21 cellular contexts compared by ENCODE assay signal in genomic region chr22:37262346-37262745, GRCh38. TPM values are rescaled to one million over a fixed set of nuclear protein-coding genes. Genes with fewer than 3 reads are reported as not detected.
DNase-seq lines count a peak whose midpoint lies in the region; ATAC-seq and TF ChIP-seq lines count a peak whose summit lies in the region.
"Had no signal": no experiment of that assay in that cellular context is flagged by ENCODE, and none has a peak within 500 bp of the region (broad histone marks: within the 10 kb centered on the region; RNA-seq: fewer than 3 reads in every experiment).

No MANE protein-coding gene starts in this region.

- H2AFZ ChIP-seq in H9 (ENCODE audit: low read length) = no peak overlapping the region
- H2AFZ ChIP-seq: PC-9 had no signal

- H3K23ac ChIP-seq in H9 (ENCODE audit: insufficient read length, low read depth, low read length) = no peak overlapping the region

- H3K79me2 ChIP-seq in H9 (ENCODE audit: insufficient read depth, low read length) = no peaks in the 10 kb centered on the region

- H3K4me2 ChIP-seq in H9 (ENCODE audit: insufficient read depth, insufficient read length, low read length) = no peak overlapping the region
- H3K4me2 ChIP-seq: PC-9 had no signal

- H3K4me1 Mint-ChIP-seq in H9 (peaks cover 24 to 34% of the 10 kb centered on the region in 2 experiments), endodermal cell (peaks cover 21% of the 10 kb centered on the region)
- peaks cover 31% of the 10 kb centered on the region for H3K4me1 Mint-ChIP-seq in stimulated activated memory B cell treated with anti-CD40 and anti-IgM and Interleukin-4, amounts not matched to agents 10 μg/mL and 1 μg/mL and 100 μg/mL, for 72 hours

- H3K36me3 Mint-ChIP-seq in H9 (ENCODE audit: insufficient read depth in 1 of 3, low read depth in 3 of 3) = peaks cover 2 to 12% (median 2%) of the 10 kb centered on the region in 3 experiments; a peak in 5 of 7 replicates
- no peaks in the 10 kb centered on the region for H3K36me3 Mint-ChIP-seq in endodermal cell (ENCODE audit: low read depth)
- no peaks in the 10 kb centered on the region for H3K36me3 Mint-ChIP-seq in stimulated activated memory B cell treated with anti-CD40 and anti-IgM and Interleukin-4, amounts not matched to agents 10 μg/mL and 1 μg/mL and 100 μg/mL, for 72 hours

- H3K27ac ChIP-seq in H9 (ENCODE audit: insufficient read length, low read depth, low read length) = no peak overlapping the region
- no peak overlapping the region for H3K27ac ChIP-seq in endodermal cell (ENCODE audit: low read depth, low read length)
- H3K27ac ChIP-seq: C4-2B, PC-9 had no signal

- H3K4ac ChIP-seq in H9 (ENCODE audit: low read depth, low read length) = no peak overlapping the region

- H3K9ac ChIP-seq in H9 (ENCODE audit: extremely low read depth, insufficient read length, low read length) (no peak overlapping the region), endodermal cell (ENCODE audit: extremely low read depth, low read length, poor library complexity, severe bottlenecking) (no peak overlapping the region)

- H2BK12ac ChIP-seq in H9 (ENCODE audit: insufficient read length, low read depth, low read length) = no peak overlapping the region

- H3K56ac ChIP-seq in H9 (ENCODE audit: insufficient read length, low read depth, low read length) = no peak overlapping the region

- ATAC-seq in stimulated activated memory B cell treated with anti-CD40 and anti-IgM and Interleukin-4, amounts not matched to agents 10 μg/mL and 1 μg/mL and 100 μg/mL, for 72 hours = no peak
- ATAC-seq: K562 had no signal

- H3K4me1 ChIP-seq in H9 (ENCODE audit: insufficient read depth, low read length) = 0 out of 2 replicates have a peak, but pooled peaks cover 5% of the 10 kb centered on the region
- H3K4me1 ChIP-seq in endodermal cell (ENCODE audit: control insufficient read depth, insufficient read depth, low read length) = peaks cover 8% of the 10 kb centered on the region

- H3K36me3 ChIP-seq in endodermal cell (ENCODE audit: control insufficient read depth, insufficient read depth, low read length) = no peaks in the 10 kb centered on the region

- no peak overlapping the region for H4K91ac ChIP-seq in H9 (ENCODE audit: insufficient read length, low read depth, low read length)

- no CpG with 5 or more reads among the region's 5 CpGs for WGBS in H9 (ENCODE audit: extremely low coverage, insufficient read length, low lambda C conversion rate)
- WGBS in endodermal cell (ENCODE audit: insufficient coverage in 1 of 2, insufficient read length in 1 of 2), 2 experiments = 85 to 95% methylated on average over 5 of the region's 5 CpGs

- no peak overlapping the region for H4K5ac ChIP-seq in H9 (ENCODE audit: insufficient read length, low read depth, low read length)

- no peak overlapping the region for H3K4me3 Mint-ChIP-seq in H9
- H3K4me3 Mint-ChIP-seq in endodermal cell = no peak overlapping the region
- no peak overlapping the region for H3K4me3 Mint-ChIP-seq in stimulated activated memory B cell treated with anti-CD40 and anti-IgM and Interleukin-4, amounts not matched to agents 10 μg/mL and 1 μg/mL and 100 μg/mL, for 72 hours
- H3K4me3 Mint-ChIP-seq: CD8-positive, alpha-beta memory T cell had no signal

- H2AK5ac ChIP-seq in H9 (ENCODE audit: insufficient read length, low read length) = no peak overlapping the region

- H3K79me1 ChIP-seq in H9 (ENCODE audit: insufficient read depth, low read depth, low read length, poor library complexity, severe bottlenecking) = no peaks in the 10 kb centered on the region

- H2BK20ac ChIP-seq in H9 (ENCODE audit: low read depth, low read length, poor library complexity, severe bottlenecking) = no peak overlapping the region

- H4K20me1 ChIP-seq in H9 (ENCODE audit: control insufficient read depth, insufficient read depth, insufficient read length) = peaks cover 3% of the 10 kb centered on the region

- TF ChIP-seq CTCF in H9 (conservative IDR thresholded peaks at IDR 0.05) (no peak), endodermal cell (conservative IDR thresholded peaks at IDR 0.05) (no peak)

- no peaks in the 10 kb centered on the region for H3K9me3 ChIP-seq in H9 (ENCODE audit: control insufficient read depth, low read depth, low read length)
- peaks cover 12% of the 10 kb centered on the region for H3K9me3 ChIP-seq in endodermal cell (ENCODE audit: control insufficient read depth, low read length)

- H4K8ac ChIP-seq in H9 (replicated peaks; ENCODE audit: insufficient read length, low read depth, low read length) = no peak overlapping the region

- H3K18ac ChIP-seq in H9 (ENCODE audit: insufficient read length, low read depth, low read length) = no peak overlapping the region

- H3K27ac Mint-ChIP-seq in H9 = no peak overlapping the region
- H3K27ac Mint-ChIP-seq in endodermal cell = no peak overlapping the region
- H3K27ac Mint-ChIP-seq in stimulated activated memory B cell treated with anti-CD40 and anti-IgM and Interleukin-4, amounts not matched to agents 10 μg/mL and 1 μg/mL and 100 μg/mL, for 72 hours = peak overlapping the region; percentile 43

- peaks cover 18 to 22% of the 10 kb centered on the region in 2 experiments for H3K9me3 Mint-ChIP-seq in H9
- peaks cover 17% of the 10 kb centered on the region for H3K9me3 Mint-ChIP-seq in endodermal cell
- peaks cover 4% of the 10 kb centered on the region for H3K9me3 Mint-ChIP-seq in stimulated activated memory B cell treated with anti-CD40 and anti-IgM and Interleukin-4, amounts not matched to agents 10 μg/mL and 1 μg/mL and 100 μg/mL, for 72 hours

- H2BK15ac ChIP-seq in H9 (ENCODE audit: low read depth, low read length) = no peak overlapping the region

- no peaks in the 10 kb centered on the region for H3K27me3 ChIP-seq in H9 (ENCODE audit: insufficient read depth, low read length)
- H3K27me3 ChIP-seq in endodermal cell (ENCODE audit: control insufficient read depth, insufficient read depth, low read length, poor library complexity, severe bottlenecking) = peaks cover 15% of the 10 kb centered on the region

- H3K4me3 ChIP-seq in endodermal cell (ENCODE audit: low read length) = no peak overlapping the region
- H3K4me3 ChIP-seq: K562, PC-9 had no signal

- H2BK5ac ChIP-seq in H9 (ENCODE audit: insufficient read length, low read length) = no peak overlapping the region

- H3K27me3 Mint-ChIP-seq in H9 (ENCODE audit: low read depth) (peaks cover 66% of the 10 kb centered on the region), endodermal cell (ENCODE audit: insufficient read depth) (peaks cover 38% of the 10 kb centered on the region)
- H3K27me3 Mint-ChIP-seq in stimulated activated memory B cell treated with anti-CD40 and anti-IgM and Interleukin-4, amounts not matched to agents 10 μg/mL and 1 μg/mL and 100 μg/mL, for 72 hours = no peaks in the 10 kb centered on the region

- H3K23me2 ChIP-seq in H9 (ENCODE audit: insufficient read length, low read depth, low read length, poor library complexity, severe bottlenecking) = no peaks in the 10 kb centered on the region

- H3T11ph ChIP-seq in H9 (ENCODE audit: low read length) = no peak overlapping the region

- H3K14ac ChIP-seq in H9 (ENCODE audit: insufficient read depth, low read length) = no peak overlapping the region

- peak; percentile 47 for DNase-seq in activated CD8-positive, alpha-beta memory T cell treated with anti-CD3 and anti-CD28 coated beads, Interleukin-2, amount 50 U/mL, for 48 hours
- DNase-seq in activated CD8-positive, alpha-beta memory T cell treated with anti-CD3 and anti-CD28 coated beads, Interleukin-2, amount 50 U/mL, for 4 hours = no peak
- DNase-seq in H9 = peak; percentile 15
- DNase-seq in endodermal cell = peak; percentile 31
- no peak for DNase-seq in NCI-H526 (lab: John Stamatoyannopoulos, UW)
- no peak for DNase-seq in Kasumi-1 (lab: John Stamatoyannopoulos, UW)
- DNase-seq: AML-193; Calu3; CD8-positive, alpha-beta memory T cell; DMS153; MM.1S; NCI-H1048; NCI-H1417 treated with DMSO at 0.1 percent for 48 hours; NCI-H187 treated with DMSO at 0.1 percent for 48 hours; PC-9 had no signal

- H2BK120ac ChIP-seq in H9 (ENCODE audit: low read depth, low read length, poor library complexity, severe bottlenecking) = no peak overlapping the region

RNA-seq across cellular contexts. Expression of gene RAC2, which starts 18.3 kb away (rescaled TPM):
- total RNA-seq in H9 (2021) (2.5 and 2.8 TPM in 2 replicates), endodermal cell (1 to 10 TPM; 4.5 to 5.6 TPM)
- polyA plus RNA-seq in endodermal cell (2013, experiment 1 of 2) = 2.0 TPM
- polyA plus RNA-seq in endodermal cell (2013, experiment 2 of 2) = 1.8 TPM
- total RNA-seq: G401 had no signal

RNA-seq across cellular contexts. Expression of gene CYTH4, which starts 20.0 kb away (rescaled TPM):
- total RNA-seq in H9 (2021) (not detected in 2 replicates), endodermal cell (not detected)
- polyA plus RNA-seq in endodermal cell (2013, experiment 1 of 2) = not detected
- polyA plus RNA-seq in endodermal cell (2013, experiment 2 of 2) = not detected
- total RNA-seq: G401, NCI-H460, PC-9 had no signal

RNA-seq across cellular contexts. Expression of gene SSTR3, which starts 50.1 kb away (rescaled TPM):
- total RNA-seq in H9 (2021) (0.68 and 0.72 TPM in 2 replicates), endodermal cell (under 1 TPM; 0.11 to 0.20 TPM)
- polyA plus RNA-seq in endodermal cell (2013, experiment 1 of 2) = 0.14 TPM
- polyA plus RNA-seq in endodermal cell (2013, experiment 2 of 2) = 0.12 TPM
- total RNA-seq: A172, Calu3, G401, K562, NCI-H460, PC-9 had no signal

Comparison
In these comparisons a context has a peak if more than half of its experiments do, and no peak if none do; other contexts are left out.
1. DNase-seq: peak in activated CD8-positive, alpha-beta memory T cell treated with anti-CD3 and anti-CD28 coated beads, Interleukin-2, amount 50 U/mL, for 48 hours (single experiment), H9 (single experiment) and endodermal cell (single experiment); none in activated CD8-positive, alpha-beta memory T cell treated with anti-CD3 and anti-CD28 coated beads, Interleukin-2, amount 50 U/mL, for 4 hours (single experiment), NCI-H526 (0 of 2) and Kasumi-1 (0 of 2).